In the genomic region with DNA sequence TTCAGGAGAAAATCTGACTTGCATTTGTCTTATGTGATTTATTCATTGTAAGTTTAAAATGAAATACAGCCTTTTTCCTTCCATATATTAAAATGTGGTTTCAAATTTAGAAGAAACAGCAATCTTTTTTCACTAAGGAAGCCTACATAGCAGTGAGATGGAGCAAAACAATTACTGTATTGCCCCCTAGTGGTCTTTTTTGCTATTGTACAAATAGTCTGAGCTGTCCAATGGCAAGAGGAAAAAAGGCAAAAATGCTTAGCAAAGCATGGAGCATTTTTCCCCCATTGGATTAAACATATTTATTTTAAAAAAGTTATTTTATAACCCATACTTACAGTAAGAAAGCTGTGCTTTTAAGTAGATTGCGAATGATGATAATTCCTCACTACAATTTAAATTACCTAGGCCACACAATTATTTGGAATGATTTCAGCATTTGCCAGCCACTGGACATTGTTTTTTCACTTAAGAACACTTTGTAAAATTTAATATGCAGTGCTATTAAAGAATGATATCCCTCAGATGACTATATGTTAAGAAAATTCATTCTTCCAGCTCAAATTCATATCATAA, we compare ENCODE assay signal across 8 cellular contexts.
A peak's percentile ranks its signal among the peaks of the same experiment; 100 is the strongest.
DNase-seq lines count a peak whose midpoint lies in the region; ATAC-seq, FAIRE-seq and TF ChIP-seq lines count a peak whose summit lies in the region.

No MANE protein-coding gene starts in this region.

- H3K9ac ChIP-seq in HCT116 (ENCODE audit: low read length) = no peak overlapping the region

- H3K4me1 ChIP-seq in HCT116 (ENCODE audit: control insufficient read depth in 1 of 2, insufficient read depth in 2 of 2, low read length in 2 of 2) = peaks cover under 1 to 3% of the 10 kb centered on the region in 2 experiments; a peak in 2 of 4 replicates

- TF ChIP-seq CTCF in GM10266 (IDR thresholded peaks at IDR 0.05; ENCODE audit: control insufficient read depth, insufficient read depth, low read depth, missing control alignments) = peak; percentile 69
- peak; percentile 67 to 84 (median 77) for TF ChIP-seq CTCF in HCT116 (IDR thresholded peaks at IDR 0.05 in 2 of 3, conservative IDR thresholded peaks at IDR 0.05 in 1 of 3; ENCODE audit: borderline replicate concordance in 1 of 3, insufficient read depth in 1 of 3, low read depth in 2 of 3, low read length in 2 of 3)
- peak; percentile 77 for TF ChIP-seq CTCF in LNCAP (IDR thresholded peaks at IDR 0.05)

- H3K27ac ChIP-seq in HCT116 (ENCODE audit: low read depth, low read length) = no peak overlapping the region

- no peaks in the 10 kb centered on the region for H3K9me3 ChIP-seq in HCT116 (ENCODE audit: control insufficient read depth in 1 of 2, insufficient read depth in 1 of 2, low read depth in 1 of 2, low read length in 2 of 2)

- peak; percentile 97 for ATAC-seq in HCT116

- no peak overlapping the region for H3K4me2 ChIP-seq in HCT116 (ENCODE audit: low read length)

- intact Hi-C loops in HCT116 (cut with micrococcal nuclease) = loop anchor here (2.0 to 5.0 kb wide), 3 partner anchors 121 to 316 kb away; no protein-coding TSS in a partner anchor

- peak overlapping the region; percentile 96 for H2AFZ ChIP-seq in HCT116 (ENCODE audit: low read depth, low read length, poor library complexity, severe bottlenecking)

- peak; percentile 98 for FAIRE-seq in A204.1 (lab: Jason Lieb, UNC)
- peak; percentile 92 for FAIRE-seq in endometrium (lab: Jason Lieb, UNC)

- H3K27me3 ChIP-seq in HCT116 (ENCODE audit: insufficient read depth, low read length) = no peaks in the 10 kb centered on the region

- RAD21 ChIA-PET in HCT116 (lab: Charles Lee; ENCODE audit: low non-redundant PET in 1 of 2, low total read pairs in 2 of 2, uncharacterized antibody in 2 of 2, unreplicated experiment in 2 of 2) = interaction anchor here in 1 of 2 experiments (0.8 to 1.0 kb wide), 2 partner anchors 120 to 316 kb away, joined by 3 to 6 read pairs; a partner anchor contains a TSS

- POLR2A ChIA-PET in HCT116 (lab: Charles Lee) = no interaction called here

- CTCF ChIA-PET in HCT116 (lab: Charles Lee) = interaction anchor here (0.7 to 3.0 kb wide), 13 partner anchors 9 to 887 kb away, joined by 3 to 23 read pairs (median 5); a partner anchor contains a TSS

- H3K36me3 ChIP-seq in HCT116 (ENCODE audit: control insufficient read depth in 1 of 2, insufficient read depth in 2 of 2, low read length in 2 of 2) = no peaks in the 10 kb centered on the region

- BruUV-seq in HCT116 (replicated peaks; lab: Mats Ljungman, UMichigan) = no TSS peak

- no peaks in the 10 kb centered on the region for H3K9me2 ChIP-seq in HCT116 (ENCODE audit: insufficient read depth)

- no peak for TF ChIP-seq POLR2A in HCT116 (IDR thresholded peaks at IDR 0.05; ENCODE audit: borderline replicate concordance, extremely low read depth, insufficient read depth, insufficient read length)

- TF ChIP-seq RAD21 in HCT116 (IDR thresholded peaks at IDR 0.05; ENCODE audit: low read depth) = peak; percentile 85

- peak; percentile 24 for DNase-seq in GM10266 (ENCODE audit: extremely low spot score)
- peak; percentile 52 for DNase-seq in HCT116 (ENCODE audit: low read depth, low spot score)
- DNase-seq in RPMI7951 (ENCODE audit: low read depth) = peak; percentile 73
- peak; percentile 86 for DNase-seq in myocyte (ENCODE audit: low read depth)
- no peak for DNase-seq in cortex of kidney (lab: John Stamatoyannopoulos, UW)

- no peak overlapping the region for H3K4me3 ChIP-seq in HCT116 (replicated peaks in 1 of 2; ENCODE audit: low read depth in 1 of 2, low read length in 2 of 2)

- H3K79me2 ChIP-seq in HCT116 (ENCODE audit: insufficient read depth, low read length) = no peaks in the 10 kb centered on the region

- H4K20me1 ChIP-seq in HCT116 (ENCODE audit: insufficient read depth) = no peaks in the 10 kb centered on the region

TF ChIP-seq in HCT116, 20 proteins besides CTCF, POLR2A, EP300 and RAD21:
- TF ChIP-seq TCF7L2 (IDR thresholded peaks at IDR 0.05; ENCODE audit: borderline replicate concordance, extremely low read depth, insufficient read depth, insufficient read length) (no peak), ZFX (IDR thresholded peaks at IDR 0.05) (no peak), JUND (IDR thresholded peaks at IDR 0.05) (no peak), EZH2 (IDR thresholded peaks at IDR 0.05) (no peak), CEBPB (IDR thresholded peaks at IDR 0.05; ENCODE audit: low read depth) (no peak), EZH2phosphoT487 (IDR thresholded peaks at IDR 0.05; ENCODE audit: borderline replicate concordance) (no peak), ELF1 (IDR thresholded peaks at IDR 0.05; ENCODE audit: borderline replicate concordance, low read depth) (no peak), SIN3A (IDR thresholded peaks at IDR 0.05; ENCODE audit: low read depth) (no peak), SP1 (IDR thresholded peaks at IDR 0.05; ENCODE audit: low read depth) (peak; percentile 14; the same call in 1 of the 2 replicates), YY1 (IDR thresholded peaks at IDR 0.05; ENCODE audit: extremely low read depth, insufficient replicate concordance, low read depth, low read length) (no peak), CBX3 (IDR thresholded peaks at IDR 0.05; ENCODE audit: low read depth) (no peak), ZNF274 (IDR thresholded peaks at IDR 0.05; ENCODE audit: low read depth, low read length) (no peak), FOSL1 (IDR thresholded peaks at IDR 0.05; ENCODE audit: low read depth) (0 out of 2 replicates have a peak, but pooled peaks have one; percentile 7)
- TF ChIP-seq, protein P1, sequence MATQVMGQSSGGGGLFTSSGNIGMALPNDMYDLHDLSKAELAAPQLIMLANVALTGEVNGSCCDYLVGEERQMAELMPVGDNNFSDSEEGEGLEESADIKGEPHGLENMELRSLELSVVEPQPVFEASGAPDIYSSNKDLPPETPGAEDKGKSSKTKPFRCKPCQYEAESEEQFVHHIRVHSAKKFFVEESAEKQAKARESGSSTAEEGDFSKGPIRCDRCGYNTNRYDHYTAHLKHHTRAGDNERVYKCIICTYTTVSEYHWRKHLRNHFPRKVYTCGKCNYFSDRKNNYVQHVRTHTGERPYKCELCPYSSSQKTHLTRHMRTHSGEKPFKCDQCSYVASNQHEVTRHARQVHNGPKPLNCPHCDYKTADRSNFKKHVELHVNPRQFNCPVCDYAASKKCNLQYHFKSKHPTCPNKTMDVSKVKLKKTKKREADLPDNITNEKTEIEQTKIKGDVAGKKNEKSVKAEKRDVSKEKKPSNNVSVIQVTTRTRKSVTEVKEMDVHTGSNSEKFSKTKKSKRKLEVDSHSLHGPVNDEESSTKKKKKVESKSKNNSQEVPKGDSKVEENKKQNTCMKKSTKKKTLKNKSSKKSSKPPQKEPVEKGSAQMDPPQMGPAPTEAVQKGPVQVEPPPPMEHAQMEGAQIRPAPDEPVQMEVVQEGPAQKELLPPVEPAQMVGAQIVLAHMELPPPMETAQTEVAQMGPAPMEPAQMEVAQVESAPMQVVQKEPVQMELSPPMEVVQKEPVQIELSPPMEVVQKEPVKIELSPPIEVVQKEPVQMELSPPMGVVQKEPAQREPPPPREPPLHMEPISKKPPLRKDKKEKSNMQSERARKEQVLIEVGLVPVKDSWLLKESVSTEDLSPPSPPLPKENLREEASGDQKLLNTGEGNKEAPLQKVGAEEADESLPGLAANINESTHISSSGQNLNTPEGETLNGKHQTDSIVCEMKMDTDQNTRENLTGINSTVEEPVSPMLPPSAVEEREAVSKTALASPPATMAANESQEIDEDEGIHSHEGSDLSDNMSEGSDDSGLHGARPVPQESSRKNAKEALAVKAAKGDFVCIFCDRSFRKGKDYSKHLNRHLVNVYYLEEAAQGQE (IDR thresholded peaks at IDR 0.05; ENCODE audit: low read depth) = no peak
- TF ChIP-seq, protein P2, sequence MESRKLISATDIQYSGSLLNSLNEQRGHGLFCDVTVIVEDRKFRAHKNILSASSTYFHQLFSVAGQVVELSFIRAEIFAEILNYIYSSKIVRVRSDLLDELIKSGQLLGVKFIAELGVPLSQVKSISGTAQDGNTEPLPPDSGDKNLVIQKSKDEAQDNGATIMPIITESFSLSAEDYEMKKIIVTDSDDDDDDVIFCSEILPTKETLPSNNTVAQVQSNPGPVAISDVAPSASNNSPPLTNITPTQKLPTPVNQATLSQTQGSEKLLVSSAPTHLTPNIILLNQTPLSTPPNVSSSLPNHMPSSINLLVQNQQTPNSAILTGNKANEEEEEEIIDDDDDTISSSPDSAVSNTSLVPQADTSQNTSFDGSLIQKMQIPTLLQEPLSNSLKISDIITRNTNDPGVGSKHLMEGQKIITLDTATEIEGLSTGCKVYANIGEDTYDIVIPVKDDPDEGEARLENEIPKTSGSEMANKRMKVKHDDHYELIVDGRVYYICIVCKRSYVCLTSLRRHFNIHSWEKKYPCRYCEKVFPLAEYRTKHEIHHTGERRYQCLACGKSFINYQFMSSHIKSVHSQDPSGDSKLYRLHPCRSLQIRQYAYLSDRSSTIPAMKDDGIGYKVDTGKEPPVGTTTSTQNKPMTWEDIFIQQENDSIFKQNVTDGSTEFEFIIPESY (IDR thresholded peaks at IDR 0.05; ENCODE audit: extremely low read depth, insufficient replicate concordance, low read length) = no peak
- TF ChIP-seq, protein P3, sequence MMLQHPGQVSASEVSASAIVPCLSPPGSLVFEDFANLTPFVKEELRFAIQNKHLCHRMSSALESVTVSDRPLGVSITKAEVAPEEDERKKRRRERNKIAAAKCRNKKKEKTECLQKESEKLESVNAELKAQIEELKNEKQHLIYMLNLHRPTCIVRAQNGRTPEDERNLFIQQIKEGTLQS (IDR thresholded peaks at IDR 0.05) = no peak
